In genomic region chr1:199590708-199591107, GRCh38 we compare ENCODE assay signal across 17 cellular contexts.
DNase-seq lines count a peak whose midpoint lies in the region; ATAC-seq lines count a peak whose summit lies in the region.
"Had no signal": no experiment of that assay in that cellular context is flagged by ENCODE, and none has a peak within 500 bp of the region (broad histone marks: within the 10 kb centered on the region; RNA-seq: fewer than 3 reads in every experiment).

No MANE protein-coding gene starts in this region.

- intact Hi-C loops in activated CD4-positive, alpha-beta T cell treated with anti-CD3 and anti-CD28 coated beads, Interleukin-2, amount 10 ng/mL, durations not matched to agents 24 days and 14 days (cut with micrococcal nuclease) = no loop called here

- H3K9me3 Mint-ChIP-seq in activated CD4-positive, alpha-beta T cell treated with anti-CD3 and anti-CD28 coated beads, Interleukin-2, amount 10 ng/mL, durations not matched to agents 24 days and 14 days = no peaks in the 10 kb centered on the region
- H3K9me3 Mint-ChIP-seq: activated naive CD4-positive, alpha-beta T cell treated with anti-CD3 and anti-CD28 coated beads, Interleukin-2, amount 50 U/mL, for 24 hours; CD8-positive, alpha-beta T cell; mesothelial cell of epicardium; stimulated activated memory B cell treated with anti-CD40 and anti-IgM and Interleukin-4, amounts not matched to agents 10 μg/mL and 1 μg/mL and 100 μg/mL, for 72 hours had no signal

- H3K27ac Mint-ChIP-seq in activated CD4-positive, alpha-beta T cell treated with anti-CD3 and anti-CD28 coated beads, Interleukin-2, amount 10 ng/mL, durations not matched to agents 24 days and 14 days = no peak overlapping the region
- H3K27ac Mint-ChIP-seq: activated naive CD4-positive, alpha-beta T cell treated with anti-CD3 and anti-CD28 coated beads, Interleukin-2, amount 50 U/mL, for 24 hours; CD8-positive, alpha-beta T cell; mesothelial cell of epicardium; stimulated activated memory B cell treated with anti-CD40 and anti-IgM and Interleukin-4, amounts not matched to agents 10 μg/mL and 1 μg/mL and 100 μg/mL, for 72 hours had no signal

- ATAC-seq in GM18511 (IDR thresholded peaks at IDR 0.05; ENCODE audit: unreplicated experiment) (peak; percentile 98), GM21360 (IDR thresholded peaks at IDR 0.05; ENCODE audit: unreplicated experiment) (peak; percentile 84), HG02973 (IDR thresholded peaks at IDR 0.05; ENCODE audit: unreplicated experiment) (peak; percentile 92)
- ATAC-seq: CD8-positive, alpha-beta T cell; HCT116; stimulated activated memory B cell treated with anti-CD40 and anti-IgM and Interleukin-4, amounts not matched to agents 10 μg/mL and 1 μg/mL and 100 μg/mL, for 72 hours had no signal

- H3K27me3 Mint-ChIP-seq in activated CD4-positive, alpha-beta T cell treated with anti-CD3 and anti-CD28 coated beads, Interleukin-2, amount 10 ng/mL, durations not matched to agents 24 days and 14 days = peaks cover 4% of the 10 kb centered on the region

- DNase-seq in KG1 (lab: John Stamatoyannopoulos, UW) (peak; percentile 11), NCI-H146 treated with DMSO at 0.1 percent for 48 hours (lab: John Stamatoyannopoulos, UW; ENCODE audit: unreplicated experiment) (no peak), DMS114 treated with DMSO at 0.1 percent for 48 hours (lab: John Stamatoyannopoulos, UW; ENCODE audit: unreplicated experiment) (no peak)
- DNase-seq in activated CD4-positive, alpha-beta T cell treated with anti-CD3 and anti-CD28 coated beads, Interleukin-2, amount 10 ng/mL, durations not matched to agents 24 days and 14 days = no peak
- DNase-seq in stimulated activated CD4-positive, alpha-beta T cell treated with anti-CD3 and anti-CD28 coated beads, Interleukin-15, amount 100 ng/mL, for 24 hours = no peak
- DNase-seq: activated CD4-positive, alpha-beta T cell treated with anti-CD3 and anti-CD28 coated beads, Interleukin-2, amount 50 U/mL, for 1 hour; CD8-positive, alpha-beta T cell; IMR-90; NCI-H2029 treated with DMSO at 0.1 percent for 48 hours; OCI-M1 had no signal

- H3K36me3 Mint-ChIP-seq in activated CD4-positive, alpha-beta T cell treated with anti-CD3 and anti-CD28 coated beads, Interleukin-2, amount 10 ng/mL, durations not matched to agents 24 days and 14 days (ENCODE audit: low read depth) = no peaks in the 10 kb centered on the region
- H3K36me3 Mint-ChIP-seq: activated naive CD4-positive, alpha-beta T cell treated with anti-CD3 and anti-CD28 coated beads, Interleukin-2, amount 50 U/mL, for 24 hours; CD8-positive, alpha-beta T cell; mesothelial cell of epicardium; stimulated activated memory B cell treated with anti-CD40 and anti-IgM and Interleukin-4, amounts not matched to agents 10 μg/mL and 1 μg/mL and 100 μg/mL, for 72 hours had no signal

- H3K4me1 Mint-ChIP-seq in activated CD4-positive, alpha-beta T cell treated with anti-CD3 and anti-CD28 coated beads, Interleukin-2, amount 10 ng/mL, durations not matched to agents 24 days and 14 days = peaks cover 9% of the 10 kb centered on the region
- H3K4me1 Mint-ChIP-seq: activated naive CD4-positive, alpha-beta T cell treated with anti-CD3 and anti-CD28 coated beads, Interleukin-2, amount 50 U/mL, for 24 hours; mesothelial cell of epicardium had no signal

- no peak overlapping the region for H3K4me3 Mint-ChIP-seq in activated CD4-positive, alpha-beta T cell treated with anti-CD3 and anti-CD28 coated beads, Interleukin-2, amount 10 ng/mL, durations not matched to agents 24 days and 14 days
- H3K4me3 Mint-ChIP-seq: activated naive CD4-positive, alpha-beta T cell treated with anti-CD3 and anti-CD28 coated beads, Interleukin-2, amount 50 U/mL, for 24 hours; CD8-positive, alpha-beta T cell; mesothelial cell of epicardium; stimulated activated memory B cell treated with anti-CD40 and anti-IgM and Interleukin-4, amounts not matched to agents 10 μg/mL and 1 μg/mL and 100 μg/mL, for 72 hours had no signal
